In genomic region chr3:182490601-182491485, GRCh38 we compare ENCODE assay signal across 9 cellular contexts.
DNase-seq lines count a peak whose midpoint lies in the region; ATAC-seq, FAIRE-seq and TF ChIP-seq lines count a peak whose summit lies in the region.
"Had no signal": no experiment of that assay in that cellular context is flagged by ENCODE, and none has a peak within 500 bp of the region (broad histone marks: within the 10 kb centered on the region; RNA-seq: fewer than 3 reads in every experiment).

No MANE protein-coding gene starts in this region.

- H3K9me2 ChIP-seq in PC-3 (replicated peaks; ENCODE audit: low read length) = no peaks in the 10 kb centered on the region

- H3K27me3 ChIP-seq in PC-3 (ENCODE audit: low read length) (no peaks in the 10 kb centered on the region), tibial nerve (no peaks in the 10 kb centered on the region), H7 (ENCODE audit: control insufficient read depth, insufficient read depth, low read length) (no peaks in the 10 kb centered on the region)

- TF ChIP-seq CTCF in PC-3 (conservative IDR thresholded peaks at IDR 0.05; ENCODE audit: low read depth, low read length) (peak; percentile 84), tibial nerve (IDR thresholded peaks at IDR 0.05) (peak; percentile 29 to 53 (median 38))

- H3K27ac ChIP-seq in PC-3 (ENCODE audit: low read length) (no peak overlapping the region), tibial nerve (peak overlapping the region in 2 of 4 donors; percentile 1 to 24)
- H3K27ac ChIP-seq: thoracic aorta had no signal

- H3K9ac ChIP-seq in PC-3 (ENCODE audit: low read length) = no peak overlapping the region

- peak; percentile 96 for DNase-seq in DMS153 treated with DMSO at 0.1 percent for 48 hours (lab: John Stamatoyannopoulos, UW; ENCODE audit: unreplicated experiment)
- peak; percentile 25 for DNase-seq in LoVo (ENCODE audit: low spot score)
- peak; percentile 66 for DNase-seq in PC-3
- DNase-seq in frontal cortex (ENCODE audit: low spot score in 2 of 2) = peak; percentile 19 to 23
- DNase-seq in tibial nerve (ENCODE audit: low spot score in 2 of 2) = peak in 1 of 2 donors; percentile 27
- DNase-seq in H7 = no peak
- DNase-seq in stimulated activated effector memory CD8-positive, alpha-beta T cell treated with anti-CD3 and anti-CD28 coated beads, Interleukin-12 subunit alpha, Interleukin-12 subunit beta, amount 100 ng/mL, for 72 hours (ENCODE audit: low spot score in 2 of 2) = no peak

- no peak overlapping the region for H3K4me3 Mint-ChIP-seq in stimulated activated effector memory CD8-positive, alpha-beta T cell treated with anti-CD3 and anti-CD28 coated beads, Interleukin-12 subunit alpha, Interleukin-12 subunit beta, amount 100 ng/mL, for 72 hours

- H3K27ac Mint-ChIP-seq in stimulated activated effector memory CD8-positive, alpha-beta T cell treated with anti-CD3 and anti-CD28 coated beads, Interleukin-12 subunit alpha, Interleukin-12 subunit beta, amount 100 ng/mL, for 72 hours = no peak overlapping the region

- peaks cover 9% of the 10 kb centered on the region; the same call in 1 of the 2 replicates for H3K4me1 ChIP-seq in PC-3 (ENCODE audit: insufficient read depth, low read length)
- peaks cover 0 to 5% (median 0%) of the 10 kb centered on the region in 4 donors for H3K4me1 ChIP-seq in tibial nerve

- H3K4me3 ChIP-seq in PC-3 (ENCODE audit: low read length) = no peak overlapping the region
- H3K4me3 ChIP-seq in tibial nerve = no peak overlapping the region
- no peak overlapping the region for H3K4me3 ChIP-seq in H7 (ENCODE audit: insufficient read depth, low read depth, low read length)
- H3K4me3 ChIP-seq: thoracic aorta had no signal

- intact Hi-C loops in PC-3 (cut with micrococcal nuclease) = loop anchor here (1.0 to 2.0 kb wide), 4 partner anchors 128 to 782 kb away; no protein-coding TSS in a partner anchor

- no peak for TF ChIP-seq POLR2A in tibial nerve (IDR thresholded peaks at IDR 0.05)

- ATAC-seq in PC-3 = peak; percentile 71
- ATAC-seq in GM18873 (IDR thresholded peaks at IDR 0.05; ENCODE audit: low FRiP score, unreplicated experiment) = no peak
- ATAC-seq in stimulated activated effector memory CD8-positive, alpha-beta T cell treated with anti-CD3 and anti-CD28 coated beads, Interleukin-12 subunit alpha, Interleukin-12 subunit beta, amount 100 ng/mL, for 72 hours = no peak

- no peaks in the 10 kb centered on the region for H3K79me2 ChIP-seq in PC-3 (ENCODE audit: low read length)

- no peaks in the 10 kb centered on the region for H3K4me1 Mint-ChIP-seq in stimulated activated effector memory CD8-positive, alpha-beta T cell treated with anti-CD3 and anti-CD28 coated beads, Interleukin-12 subunit alpha, Interleukin-12 subunit beta, amount 100 ng/mL, for 72 hours

- H3K9me3 Mint-ChIP-seq in stimulated activated effector memory CD8-positive, alpha-beta T cell treated with anti-CD3 and anti-CD28 coated beads, Interleukin-12 subunit alpha, Interleukin-12 subunit beta, amount 100 ng/mL, for 72 hours = no peaks in the 10 kb centered on the region

- H2AFZ ChIP-seq in PC-3 (ENCODE audit: low read length) = no peak overlapping the region

- peak; percentile 94 for FAIRE-seq in frontal cortex (lab: Jason Lieb, UNC)

- no peaks in the 10 kb centered on the region for H3K36me3 Mint-ChIP-seq in stimulated activated effector memory CD8-positive, alpha-beta T cell treated with anti-CD3 and anti-CD28 coated beads, Interleukin-12 subunit alpha, Interleukin-12 subunit beta, amount 100 ng/mL, for 72 hours

- no peaks in the 10 kb centered on the region for H3F3A ChIP-seq in PC-3 (ENCODE audit: low read length, unreplicated experiment)

- H3K4me2 ChIP-seq in PC-3 (ENCODE audit: low read length) = no peak overlapping the region

- no peaks in the 10 kb centered on the region for H3K9me3 ChIP-seq in PC-3 (ENCODE audit: low read length)
- no peaks in the 10 kb centered on the region for H3K9me3 ChIP-seq in tibial nerve
- H3K9me3 ChIP-seq: thoracic aorta had no signal

- H3K36me3 ChIP-seq in PC-3 (ENCODE audit: low read depth, low read length) (no peaks in the 10 kb centered on the region), tibial nerve (no peaks in the 10 kb centered on the region), H7 (replicated peaks; ENCODE audit: control insufficient read depth, insufficient read depth, low read length) (no peaks in the 10 kb centered on the region)
- H3K36me3 ChIP-seq: thoracic aorta had no signal

- H4K20me1 ChIP-seq in PC-3 (ENCODE audit: low read length) = no peaks in the 10 kb centered on the region

- WGBS in tibial nerve, 2 donors = 54 to 59% methylated on average over 10 of the region's 10 CpGs

- TF ChIP-seq EP300 in tibial nerve (IDR thresholded peaks at IDR 0.05) = no peak

- BruUV-seq in PC-3 (replicated peaks; lab: Mats Ljungman, UMichigan) = no TSS peak

- CTCF ChIA-PET in PC-3 (lab: Charles Lee) = no interaction called here

- POLR2A ChIA-PET in PC-3 (lab: Charles Lee; ENCODE audit: unreplicated experiment) = no interaction called here

Comparison
In these comparisons a context has a peak if more than half of its experiments do, and no peak if none do; other contexts are left out.
1. DNase-seq: peak in DMS153 treated with DMSO at 0.1 percent for 48 hours (single experiment), LoVo (single experiment), PC-3 (single experiment) and frontal cortex (2 of 2); none in H7 (single experiment) and stimulated activated effector memory CD8-positive, alpha-beta T cell treated with anti-CD3 and anti-CD28 coated beads, Interleukin-12 subunit alpha, Interleukin-12 subunit beta, amount 100 ng/mL, for 72 hours (0 of 2).